In the genomic region with DNA sequence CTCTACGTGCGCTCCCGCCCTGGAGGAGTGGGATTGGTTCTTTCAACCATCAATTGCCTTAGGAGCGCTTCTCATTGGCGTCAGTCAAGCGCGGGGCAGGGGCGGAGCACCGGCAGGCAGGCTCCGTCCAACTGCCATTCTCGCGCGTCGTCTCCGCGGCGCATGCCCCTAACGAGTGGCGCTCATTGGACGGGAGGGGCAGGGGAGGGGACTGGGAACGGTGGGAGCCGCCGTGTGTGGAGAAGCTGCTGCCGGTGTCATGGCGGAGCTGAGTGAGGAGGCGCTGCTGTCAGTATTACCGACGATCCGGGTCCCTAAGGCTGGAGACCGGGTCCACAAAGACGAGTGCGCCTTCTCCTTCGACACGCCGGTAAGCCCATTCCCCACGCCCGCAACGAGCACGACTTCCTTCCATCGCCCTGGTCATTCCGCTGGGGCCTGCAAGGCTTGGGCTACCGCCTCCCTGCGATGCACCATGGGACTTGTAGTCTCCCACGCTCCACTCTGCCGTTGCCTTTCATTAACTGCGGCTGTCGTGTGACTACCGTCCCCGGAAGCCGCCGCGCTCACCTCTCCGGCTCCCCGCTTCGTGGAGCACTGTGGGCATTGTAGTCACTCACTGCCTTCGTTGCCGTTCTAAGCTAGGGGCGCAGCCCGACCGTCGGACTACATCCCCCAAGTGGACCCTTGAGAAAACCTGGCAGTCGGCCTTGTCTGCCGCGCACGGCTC, we compare ENCODE assay signal across 8 cellular contexts. TPM values are rescaled to one million over a fixed set of nuclear protein-coding genes. Genes with fewer than 3 reads are reported as not detected.
DNase-seq lines count a peak whose midpoint lies in the region; TF ChIP-seq lines count a peak whose summit lies in the region.

A gene with protein sequence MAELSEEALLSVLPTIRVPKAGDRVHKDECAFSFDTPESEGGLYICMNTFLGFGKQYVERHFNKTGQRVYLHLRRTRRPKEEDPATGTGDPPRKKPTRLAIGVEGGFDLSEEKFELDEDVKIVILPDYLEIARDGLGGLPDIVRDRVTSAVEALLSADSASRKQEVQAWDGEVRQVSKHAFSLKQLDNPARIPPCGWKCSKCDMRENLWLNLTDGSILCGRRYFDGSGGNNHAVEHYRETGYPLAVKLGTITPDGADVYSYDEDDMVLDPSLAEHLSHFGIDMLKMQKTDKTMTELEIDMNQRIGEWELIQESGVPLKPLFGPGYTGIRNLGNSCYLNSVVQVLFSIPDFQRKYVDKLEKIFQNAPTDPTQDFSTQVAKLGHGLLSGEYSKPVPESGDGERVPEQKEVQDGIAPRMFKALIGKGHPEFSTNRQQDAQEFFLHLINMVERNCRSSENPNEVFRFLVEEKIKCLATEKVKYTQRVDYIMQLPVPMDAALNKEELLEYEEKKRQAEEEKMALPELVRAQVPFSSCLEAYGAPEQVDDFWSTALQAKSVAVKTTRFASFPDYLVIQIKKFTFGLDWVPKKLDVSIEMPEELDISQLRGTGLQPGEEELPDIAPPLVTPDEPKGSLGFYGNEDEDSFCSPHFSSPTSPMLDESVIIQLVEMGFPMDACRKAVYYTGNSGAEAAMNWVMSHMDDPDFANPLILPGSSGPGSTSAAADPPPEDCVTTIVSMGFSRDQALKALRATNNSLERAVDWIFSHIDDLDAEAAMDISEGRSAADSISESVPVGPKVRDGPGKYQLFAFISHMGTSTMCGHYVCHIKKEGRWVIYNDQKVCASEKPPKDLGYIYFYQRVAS (plus strand): TSS at position 230 of the 730 bp plus-strand sequence. CDS start 30 bp downstream, at position 260.

- H4K8ac ChIP-seq in neuronal stem cell (ENCODE audit: low read depth, low read length) = no peak within 1 kb of the TSS

- H2BK120ac ChIP-seq in neuronal stem cell (ENCODE audit: low read depth, low read length) = no peak within 1 kb of the TSS

- TF ChIP-seq CTCF in HFF-Myc (IDR thresholded peaks at IDR 0.05; ENCODE audit: low read depth, low read length, missing control alignments) = no peak
- no peak for TF ChIP-seq CTCF in subcutaneous adipose tissue (IDR thresholded peaks at IDR 0.05; ENCODE audit: low read depth)

- H3K4me3 ChIP-seq in HFF-Myc (replicated peaks; ENCODE audit: low read depth, low read length) (peak within 1 kb of the TSS; percentile 69), neuronal stem cell (ENCODE audit: low read length in 2 of 2) (peak within 1 kb of the TSS; percentile 77 to 92)

- peaks cover 32% of the 10 kb centered on the region for H3K36me3 Mint-ChIP-seq in activated naive CD4-positive, alpha-beta T cell treated with anti-CD3 and anti-CD28 coated beads for 36 hours (ENCODE audit: low read depth)

- peak within 1 kb of the TSS; percentile 94 for H3K9ac ChIP-seq in neuronal stem cell (ENCODE audit: low read depth, low read length, poor library complexity)

- peak within 1 kb of the TSS; percentile 89 for H2AFZ ChIP-seq in neuronal stem cell (ENCODE audit: low read length)

- no peaks in the 10 kb centered on the region for H3K27me3 ChIP-seq in neuronal stem cell (ENCODE audit: control insufficient read depth in 3 of 3, insufficient read depth in 3 of 3, low read depth in 1 of 3, low read length in 3 of 3)

- no peaks in the 10 kb centered on the region for H3K27me3 Mint-ChIP-seq in activated naive CD4-positive, alpha-beta T cell treated with anti-CD3 and anti-CD28 coated beads for 36 hours (ENCODE audit: low read depth)

- peaks cover 35% of the 10 kb centered on the region for H3K4me1 Mint-ChIP-seq in activated naive CD4-positive, alpha-beta T cell treated with anti-CD3 and anti-CD28 coated beads for 36 hours (ENCODE audit: low read depth)

- peak within 1 kb of the TSS; percentile 86 for H3K4me3 Mint-ChIP-seq in activated naive CD4-positive, alpha-beta T cell treated with anti-CD3 and anti-CD28 coated beads for 36 hours

- H3K9me3 Mint-ChIP-seq in activated naive CD4-positive, alpha-beta T cell treated with anti-CD3 and anti-CD28 coated beads for 36 hours = no peaks in the 10 kb centered on the region

- intact Hi-C loops in activated naive CD4-positive, alpha-beta T cell treated with anti-CD3 and anti-CD28 coated beads for 36 hours (cut with micrococcal nuclease) = loop anchor here (1.0 to 5.0 kb wide), 22 partner anchors 21 to 515 kb away; partner anchors contain the start of genes C1RL, CHD4, COPS7A and EMG1

- peak within 1 kb of the TSS; percentile 31 for H3K23ac ChIP-seq in neuronal stem cell (ENCODE audit: low read depth, low read length, poor library complexity)

- peak within 1 kb of the TSS; percentile 93 for H3K27ac Mint-ChIP-seq in activated naive CD4-positive, alpha-beta T cell treated with anti-CD3 and anti-CD28 coated beads for 36 hours

- H3K27ac ChIP-seq in neuronal stem cell (replicated peaks; ENCODE audit: low read length) = peak within 1 kb of the TSS; percentile 81

- no peak within 1 kb of the TSS for H2BK15ac ChIP-seq in neuronal stem cell (ENCODE audit: low read length)

- peaks cover 13% of the 10 kb centered on the region for H3K79me1 ChIP-seq in neuronal stem cell (ENCODE audit: low read depth, low read length)

- peak within 1 kb of the TSS; percentile 24 for H2BK12ac ChIP-seq in neuronal stem cell (ENCODE audit: low read length)

- DNase-seq in GM03348 (ENCODE audit: low spot score) (peak; percentile 98), HFF-Myc (ENCODE audit: extremely low read depth, low read depth) (peak; percentile 99), NAMALWA (ENCODE audit: low spot score) (peak; percentile 100), SK-N-DZ (ENCODE audit: low spot score) (peak; percentile 100), foreskin melanocyte (peak; percentile 100), neuronal stem cell (ENCODE audit: low spot score) (peak; percentile 99)
- DNase-seq in activated naive CD4-positive, alpha-beta T cell treated with anti-CD3 and anti-CD28 coated beads for 36 hours = peak; percentile 99

- peaks cover 10 to 17% of the 10 kb centered on the region in 2 donors for H3K4me1 ChIP-seq in neuronal stem cell (ENCODE audit: control insufficient read depth in 2 of 2, insufficient read depth in 1 of 2, low read depth in 1 of 2, low read length in 2 of 2)

- peak within 1 kb of the TSS; percentile 64 for H2AK5ac ChIP-seq in neuronal stem cell (ENCODE audit: low read depth, low read length)

- CTCF ChIA-PET in activated naive CD4-positive, alpha-beta T cell treated with anti-CD3 and anti-CD28 coated beads for 36 hours (lab: Charles Lee) = interaction anchor here (0.8 to 4.0 kb wide), 16 partner anchors 9 to 298 kb away, joined by 3 to 24 read pairs (median 5); partner anchors contain the start of genes MLF2, PTMS, SPSB2 and TPI1

- no peaks in the 10 kb centered on the region for H3K9me3 ChIP-seq in neuronal stem cell (replicated peaks in 1 of 2; ENCODE audit: control insufficient read depth in 2 of 2, insufficient read depth in 1 of 2, low read depth in 1 of 2, low read length in 2 of 2)

- no CpG with 5 or more reads among the region's 65 CpGs for WGBS in neuronal stem cell (ENCODE audit: extremely low coverage in 2 of 2, insufficient read length in 2 of 2, insufficient replicate concordance in 1 of 2), 2 donors

- H3K4ac ChIP-seq in neuronal stem cell (ENCODE audit: low read length) = no peak within 1 kb of the TSS

- H2BK5ac ChIP-seq in neuronal stem cell (ENCODE audit: low read length) = peak within 1 kb of the TSS; percentile 90

- peak within 1 kb of the TSS; percentile 25 for H3K14ac ChIP-seq in neuronal stem cell (ENCODE audit: low read length)

- peaks cover 35 to 75% of the 10 kb centered on the region in 2 donors for H3K36me3 ChIP-seq in neuronal stem cell (replicated peaks in 1 of 2; ENCODE audit: control insufficient read depth in 2 of 2, insufficient read depth in 2 of 2, low read length in 2 of 2)

- peak within 1 kb of the TSS; percentile 96 for H3K18ac ChIP-seq in neuronal stem cell (ENCODE audit: low read length)

- H3K4me2 ChIP-seq in neuronal stem cell (ENCODE audit: insufficient read depth, low read length, poor library complexity, severe bottlenecking) = peak within 1 kb of the TSS; percentile 88

- H4K91ac ChIP-seq in neuronal stem cell (ENCODE audit: low read depth, low read length, poor library complexity) = no peak within 1 kb of the TSS

RNA-seq across cellular contexts. Expression of the gene that starts here (rescaled TPM):
- 126 and 127 TPM in 2 replicates for polyA plus RNA-seq in SK-N-DZ (2014; cell fraction: cytosol; rRNA removed)
- 193 and 196 TPM in 2 replicates for polyA plus RNA-seq in SK-N-DZ (2014; cell fraction: nucleus; rRNA removed)
- total RNA-seq in activated naive CD4-positive, alpha-beta T cell treated with anti-CD3 and anti-CD28 coated beads for 36 hours = 100 to 1,000 TPM; 115 to 123 TPM
- polyA plus RNA-seq in neuronal stem cell (2013, experiment 1 of 2) = 80.9 TPM
- 82.6 TPM for polyA plus RNA-seq in neuronal stem cell (2013, experiment 2 of 2)
- 10 to 100 TPM; 22.3 to 46.7 (median 34.4) TPM for total RNA-seq in subcutaneous adipose tissue

Comparison
In these comparisons a context has a peak if more than half of its experiments do, and no peak if none do; other contexts are left out.
1. Peak in every context shown above with its lines: DNase-seq, H3K4me3 ChIP-seq and H3K27ac ChIP-seq.